8 cellular contexts compared by ENCODE assay signal in the genomic region with DNA sequence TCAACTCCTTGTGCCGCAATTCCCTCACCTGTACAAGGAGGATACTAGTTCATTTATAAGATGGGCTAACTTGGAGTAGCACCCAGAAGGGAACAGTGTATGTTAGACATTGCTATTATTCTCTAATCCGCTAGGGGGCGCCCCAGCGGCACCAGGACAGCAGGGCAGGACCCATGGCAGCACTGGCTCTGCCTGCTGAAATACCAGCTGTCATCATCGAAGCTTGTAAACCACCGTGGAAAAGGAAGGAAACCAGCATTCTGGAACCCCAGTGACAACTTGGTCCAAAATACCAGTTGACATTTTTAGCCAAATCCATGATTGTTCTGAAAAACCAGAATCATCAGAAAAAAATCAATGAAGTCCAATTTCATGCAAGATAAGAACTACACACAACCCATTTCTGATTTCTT.
DNase-seq lines count a peak whose midpoint lies in the region; ATAC-seq and TF ChIP-seq lines count a peak whose summit lies in the region.

No MANE protein-coding gene starts in this region.

- ATAC-seq in HG02588 (IDR thresholded peaks at IDR 0.05; ENCODE audit: unreplicated experiment): peak; percentile 80
- ATAC-seq in activated CD8-positive, alpha-beta T cell treated with anti-CD3 and anti-CD28 coated beads, Interleukin-2, amount 10 ng/mL, durations not matched to agents 7 days and 5 days: peak; percentile 78

- no peak overlapping the region for H3K27ac Mint-ChIP-seq in activated CD8-positive, alpha-beta T cell treated with anti-CD3 and anti-CD28 coated beads, Interleukin-2, amount 10 ng/mL, durations not matched to agents 7 days and 5 days
- no peak overlapping the region for H3K27ac Mint-ChIP-seq in progenitor cell of endocrine pancreas

- H3K27me3 Mint-ChIP-seq in activated CD8-positive, alpha-beta T cell treated with anti-CD3 and anti-CD28 coated beads, Interleukin-2, amount 10 ng/mL, durations not matched to agents 7 days and 5 days (ENCODE audit: low read depth): no peaks in the 10 kb centered on the region
- H3K27me3 Mint-ChIP-seq in progenitor cell of endocrine pancreas: no peaks in the 10 kb centered on the region

- CTCF ChIA-PET in activated CD8-positive, alpha-beta T cell treated with anti-CD3 and anti-CD28 coated beads, Interleukin-2, amount 10 ng/mL, durations not matched to agents 7 days and 5 days (lab: Charles Lee): interaction anchor here (1.4 kb wide), 1 partner anchor 12 kb away, joined by 5 read pairs; no protein-coding TSS in a partner anchor

- no peaks in the 10 kb centered on the region for H3K4me1 Mint-ChIP-seq in activated CD8-positive, alpha-beta T cell treated with anti-CD3 and anti-CD28 coated beads, Interleukin-2, amount 10 ng/mL, durations not matched to agents 7 days and 5 days (ENCODE audit: low read depth)
- peaks cover 1% of the 10 kb centered on the region for H3K4me1 Mint-ChIP-seq in progenitor cell of endocrine pancreas (ENCODE audit: low read depth)

- H3K4me3 Mint-ChIP-seq in activated CD8-positive, alpha-beta T cell treated with anti-CD3 and anti-CD28 coated beads, Interleukin-2, amount 10 ng/mL, durations not matched to agents 7 days and 5 days: no peak overlapping the region
- H3K4me3 Mint-ChIP-seq in progenitor cell of endocrine pancreas (ENCODE audit: low read depth): no peak overlapping the region

- TF ChIP-seq CTCF in GM12872 (IDR thresholded peaks at IDR 0.05; ENCODE audit: insufficient read depth, low read depth, low read length): peak; percentile 76
- TF ChIP-seq CTCF in progenitor cell of endocrine pancreas (IDR thresholded peaks at IDR 0.05; ENCODE audit: unreplicated experiment): peak; percentile 87

- POLR2A ChIA-PET in activated CD8-positive, alpha-beta T cell treated with anti-CD3 and anti-CD28 coated beads, Interleukin-2, amount 10 ng/mL, durations not matched to agents 7 days and 5 days (lab: Charles Lee): no interaction called here

- H3K36me3 Mint-ChIP-seq in activated CD8-positive, alpha-beta T cell treated with anti-CD3 and anti-CD28 coated beads, Interleukin-2, amount 10 ng/mL, durations not matched to agents 7 days and 5 days (ENCODE audit: low read depth): no peaks in the 10 kb centered on the region
- no peaks in the 10 kb centered on the region for H3K36me3 Mint-ChIP-seq in progenitor cell of endocrine pancreas (ENCODE audit: insufficient read depth)

- DNase-seq in AG08396 (ENCODE audit: low spot score): peak; percentile 66
- DNase-seq in NCI-H146 treated with DMSO at 0.1 percent for 48 hours (lab: John Stamatoyannopoulos, UW; ENCODE audit: unreplicated experiment): peak; percentile 23
- peak; percentile 48 for DNase-seq in activated CD8-positive, alpha-beta T cell treated with anti-CD3 and anti-CD28 coated beads, Interleukin-2, amount 10 ng/mL, durations not matched to agents 7 days and 5 days
- DNase-seq in germinal center (ENCODE audit: low spot score): peak; percentile 46
- peak; percentile 56 for DNase-seq in progenitor cell of endocrine pancreas (ENCODE audit: low spot score, unreplicated experiment)
- DNase-seq in LoVo (ENCODE audit: low spot score): no peak

- H3K9me3 Mint-ChIP-seq in activated CD8-positive, alpha-beta T cell treated with anti-CD3 and anti-CD28 coated beads, Interleukin-2, amount 10 ng/mL, durations not matched to agents 7 days and 5 days (ENCODE audit: insufficient read depth): no peaks in the 10 kb centered on the region
- peaks cover 14% of the 10 kb centered on the region for H3K9me3 Mint-ChIP-seq in progenitor cell of endocrine pancreas (ENCODE audit: low read depth)
